Comparison of ENCODE assay signal across 1 cellular context in the genomic region with DNA sequence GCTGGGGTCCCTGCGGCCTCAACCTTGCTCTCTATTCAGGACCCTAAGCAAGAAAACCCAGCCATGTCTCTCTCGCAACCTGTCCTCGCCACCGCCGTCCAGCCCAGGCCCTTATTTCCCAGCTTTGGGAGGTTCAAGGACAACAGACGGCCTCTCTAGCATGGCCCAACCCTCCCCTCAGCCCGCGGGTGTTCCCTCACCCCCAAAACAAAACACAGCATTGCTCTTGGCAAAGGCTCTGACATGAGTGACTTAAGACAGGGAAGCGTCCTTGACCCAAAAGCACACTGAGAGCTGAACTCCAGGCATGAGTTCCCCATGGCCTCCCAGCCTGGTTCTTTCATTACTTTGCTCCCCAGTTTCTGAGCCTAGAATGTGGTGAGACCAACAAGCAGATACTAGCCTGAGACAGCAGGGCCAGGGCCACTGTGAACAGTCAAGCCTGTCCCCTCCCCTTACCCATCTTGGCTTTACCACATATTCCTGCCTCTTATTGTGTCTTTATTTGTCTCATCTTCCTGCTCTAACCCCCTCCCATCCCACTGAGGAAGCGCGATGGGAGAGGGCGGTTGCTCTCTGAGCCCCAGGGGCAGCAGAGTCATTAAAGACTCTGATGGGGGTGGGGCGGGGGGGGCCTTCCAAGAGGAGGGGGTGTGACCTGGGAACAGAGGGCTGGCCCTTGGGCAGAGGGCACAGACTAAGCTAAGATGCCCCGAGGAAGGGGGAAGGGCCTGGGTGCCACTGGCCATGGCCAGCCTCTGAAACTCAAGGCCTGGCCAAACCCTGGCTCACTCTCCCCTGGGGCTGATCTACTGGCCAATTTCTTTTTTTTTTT.
TF ChIP-seq lines count a peak whose summit lies in the region.

No MANE protein-coding gene starts in this region.

TF ChIP-seq in SK-N-SH treated with all-trans-retinoic acid at 6 μM for 48 hours, 23 proteins besides CTCF, POLR2A, EP300 and RAD21 (continued from another document):
- TF ChIP-seq PPARA (CRISPR knock-in tag; IDR thresholded peaks at IDR 0.05; ENCODE audit: borderline replicate concordance) (no peak), ARNTL (CRISPR knock-in tag; IDR thresholded peaks at IDR 0.05; ENCODE audit: borderline replicate concordance, low read depth) (no peak), ZC3H10 (CRISPR knock-in tag; IDR thresholded peaks at IDR 0.05) (no peak), GLIS3 (CRISPR knock-in tag; IDR thresholded peaks at IDR 0.05) (no peak), ZFP3 (CRISPR knock-in tag; IDR thresholded peaks at IDR 0.05) (no peak)
- TF ChIP-seq, protein P1, sequence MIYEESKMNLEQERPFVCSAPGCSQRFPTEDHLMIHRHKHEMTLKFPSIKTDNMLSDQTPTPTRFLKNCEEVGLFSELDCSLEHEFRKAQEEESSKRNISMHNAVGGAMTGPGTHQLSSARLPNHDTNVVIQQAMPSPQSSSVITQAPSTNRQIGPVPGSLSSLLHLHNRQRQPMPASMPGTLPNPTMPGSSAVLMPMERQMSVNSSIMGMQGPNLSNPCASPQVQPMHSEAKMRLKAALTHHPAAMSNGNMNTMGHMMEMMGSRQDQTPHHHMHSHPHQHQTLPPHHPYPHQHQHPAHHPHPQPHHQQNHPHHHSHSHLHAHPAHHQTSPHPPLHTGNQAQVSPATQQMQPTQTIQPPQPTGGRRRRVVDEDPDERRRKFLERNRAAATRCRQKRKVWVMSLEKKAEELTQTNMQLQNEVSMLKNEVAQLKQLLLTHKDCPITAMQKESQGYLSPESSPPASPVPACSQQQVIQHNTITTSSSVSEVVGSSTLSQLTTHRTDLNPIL (CRISPR knock-in tag; IDR thresholded peaks at IDR 0.05; ENCODE audit: low read depth) = no peak
